Comparison of ENCODE assay signal across 8 cellular contexts in the genomic region with DNA sequence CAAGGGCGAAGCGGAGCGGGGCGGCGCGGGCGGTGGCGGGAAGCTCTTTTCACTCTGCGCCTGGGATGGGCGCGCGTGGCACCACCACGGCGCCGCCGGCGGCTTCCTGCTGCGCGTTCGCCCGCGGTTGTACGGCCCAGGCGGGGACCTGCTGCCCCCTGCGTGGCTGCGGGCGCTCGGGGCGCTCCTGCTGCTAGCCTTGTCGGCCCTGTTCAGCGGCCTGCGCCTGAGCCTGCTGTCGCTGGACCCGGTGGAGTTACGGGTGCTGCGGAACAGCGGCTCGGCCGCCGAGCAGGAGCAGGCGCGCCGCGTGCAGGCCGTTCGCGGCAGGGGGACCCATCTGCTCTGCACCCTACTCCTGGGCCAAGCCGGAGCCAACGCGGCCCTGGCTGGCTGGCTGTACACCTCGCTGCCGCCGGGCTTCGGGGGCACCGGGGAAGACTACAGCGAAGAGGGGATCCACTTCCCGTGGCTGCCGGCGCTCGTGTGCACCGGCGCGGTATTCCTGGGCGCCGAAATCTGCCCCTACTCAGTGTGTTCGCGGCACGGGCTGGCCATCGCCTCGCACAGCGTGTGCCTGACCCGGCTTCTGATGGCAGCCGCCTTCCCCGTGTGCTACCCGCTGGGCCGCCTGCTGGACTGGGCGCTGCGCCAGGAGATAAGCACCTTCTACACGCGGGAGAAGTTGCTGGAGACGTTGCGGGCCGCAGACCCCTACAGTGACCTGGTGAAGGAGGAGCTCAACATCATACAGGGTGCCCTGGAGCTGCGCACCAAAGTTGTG. TPM values are rescaled to one million over a fixed set of nuclear protein-coding genes. Genes with fewer than 3 reads are reported as not detected.
A peak's percentile ranks its signal among the peaks of the same experiment; 100 is the strongest.
DNase-seq lines count a peak whose midpoint lies in the region; ATAC-seq, FAIRE-seq and TF ChIP-seq lines count a peak whose summit lies in the region.

No MANE protein-coding gene starts in this region.

- H3K36me3 Mint-ChIP-seq in naive thymus-derived CD4-positive, alpha-beta T cell, result peaks cover 0 to 6% (median 2%) of the 10 kb centered on the region in 5 donors

- dilution Hi-C loops in endothelial cell of umbilical vein (cut with MboI; ENCODE audit: extremely low pct_ligation_motif_present, low sequenced_read_pairs), result no loop called here

- H3K27ac Mint-ChIP-seq in naive thymus-derived CD4-positive, alpha-beta T cell, result no peak overlapping the region

- peak overlapping the region; percentile 11 to 71 (median 56) for H3K4me3 Mint-ChIP-seq in naive thymus-derived CD4-positive, alpha-beta T cell

- H3K27me3 Mint-ChIP-seq in naive thymus-derived CD4-positive, alpha-beta T cell, result peaks cover 26 to 48% (median 45%) of the 10 kb centered on the region in 5 donors

- H3K4me3 ChIP-seq in HCT116 (replicated peaks in 1 of 2; ENCODE audit: low read depth in 1 of 2, low read length in 2 of 2) (no peak overlapping the region), SJSA1 (peak overlapping the region; percentile 29), endothelial cell of umbilical vein (replicated peaks in 1 of 3; ENCODE audit: insufficient read depth in 1 of 3, low read depth in 1 of 3, low read length in 3 of 3) (peak overlapping the region in 1 of 3 experiments; percentile 18)
- peak overlapping the region; percentile 41 for H3K4me3 ChIP-seq in naive thymus-derived CD4-positive, alpha-beta T cell (ENCODE audit: low read length)

- H3K4me1 Mint-ChIP-seq in naive thymus-derived CD4-positive, alpha-beta T cell, result peaks cover 0 to 26% (median 15%) of the 10 kb centered on the region in 7 donors

- H3K9me3 Mint-ChIP-seq in naive thymus-derived CD4-positive, alpha-beta T cell, result peaks cover 0 to 9% (median 0%) of the 10 kb centered on the region in 11 donors

- RAD21 ChIA-PET in HCT116 (lab: Charles Lee; ENCODE audit: low non-redundant PET in 1 of 2, low total read pairs in 2 of 2, uncharacterized antibody in 2 of 2, unreplicated experiment in 2 of 2), result no interaction called here

- H3K4me1 ChIP-seq in HCT116 (ENCODE audit: control insufficient read depth in 1 of 2, insufficient read depth in 2 of 2, low read length in 2 of 2), result no peaks in the 10 kb centered on the region; a peak in 1 of 4 replicates
- peaks cover 13% of the 10 kb centered on the region for H3K4me1 ChIP-seq in SJSA1 (replicated peaks)
- H3K4me1 ChIP-seq in endothelial cell of umbilical vein (ENCODE audit: control insufficient read depth, extremely low read depth, insufficient read depth, low read length), result no peaks in the 10 kb centered on the region
- H3K4me1 ChIP-seq in naive thymus-derived CD4-positive, alpha-beta T cell (ENCODE audit: control insufficient read depth in 2 of 2, insufficient read depth in 2 of 2, low read length in 2 of 2), result no peaks in the 10 kb centered on the region

- H3K27me3 ChIP-seq in HCT116 (ENCODE audit: insufficient read depth, low read length), result peaks cover 23% of the 10 kb centered on the region
- H3K27me3 ChIP-seq in SJSA1 (replicated peaks), result peaks cover 41% of the 10 kb centered on the region
- H3K27me3 ChIP-seq in endothelial cell of umbilical vein (ENCODE audit: control insufficient read depth in 2 of 2, insufficient read depth in 2 of 2, low read length in 2 of 2), result peaks cover 28 to 37% of the 10 kb centered on the region in 2 experiments
- peaks cover 0 to 6% of the 10 kb centered on the region in 2 donors for H3K27me3 ChIP-seq in naive thymus-derived CD4-positive, alpha-beta T cell (ENCODE audit: control insufficient read depth in 2 of 2, insufficient read depth in 2 of 2, low read length in 2 of 2)

- TF ChIP-seq CTCF in HCT116 (IDR thresholded peaks at IDR 0.05 in 2 of 3, conservative IDR thresholded peaks at IDR 0.05 in 1 of 3; ENCODE audit: borderline replicate concordance in 1 of 3, insufficient read depth in 1 of 3, low read depth in 2 of 3, low read length in 2 of 3) (no peak), endothelial cell of umbilical vein (IDR thresholded peaks at IDR 0.05; ENCODE audit: extremely low read depth in 1 of 2, insufficient read depth in 1 of 2, low read depth in 1 of 2, low read length in 2 of 2) (no peak)

- TF ChIP-seq RAD21 in HCT116 (IDR thresholded peaks at IDR 0.05; ENCODE audit: low read depth), result no peak

- H3K9me3 ChIP-seq in HCT116 (ENCODE audit: control insufficient read depth in 1 of 2, insufficient read depth in 1 of 2, low read depth in 1 of 2, low read length in 2 of 2) (no peaks in the 10 kb centered on the region), SJSA1 (replicated peaks) (no peaks in the 10 kb centered on the region; the same call in none of the 2 replicates), endothelial cell of umbilical vein (replicated peaks; ENCODE audit: control insufficient read depth, insufficient read depth, low read length) (no peaks in the 10 kb centered on the region)
- H3K9me3 ChIP-seq in naive thymus-derived CD4-positive, alpha-beta T cell (ENCODE audit: control insufficient read depth in 2 of 3, low read length in 3 of 3), result no peaks in the 10 kb centered on the region

- CTCF ChIA-PET in HCT116 (lab: Charles Lee) (no interaction called here), endothelial cell of umbilical vein (lab: Charles Lee) (no interaction called here)
- CTCF ChIA-PET in naive thymus-derived CD4-positive, alpha-beta T cell (lab: Charles Lee), result no interaction called here

- H3K4me2 ChIP-seq in HCT116 (ENCODE audit: low read length) (no peak overlapping the region), endothelial cell of umbilical vein (ENCODE audit: insufficient read depth, low read length) (no peak overlapping the region)

- peak; percentile 25; the same call in 1 of the 2 replicates for ATAC-seq in HCT116
- ATAC-seq in naive thymus-derived CD4-positive, alpha-beta T cell, result peak; percentile 14

- H3K79me2 ChIP-seq in HCT116 (ENCODE audit: insufficient read depth, low read length) (no peaks in the 10 kb centered on the region), endothelial cell of umbilical vein (ENCODE audit: control insufficient read depth, insufficient read depth, low read length) (no peaks in the 10 kb centered on the region)

- BruUV-seq in HCT116 (replicated peaks; lab: Mats Ljungman, UMichigan) (no TSS peak), endothelial cell of umbilical vein (replicated peaks; lab: Mats Ljungman, UMichigan) (no TSS peak)

- FAIRE-seq in GM12891 (lab: Jason Lieb, UNC), result no peak
- no peak for FAIRE-seq in endothelial cell of umbilical vein (lab: Jason Lieb, UNC)

- H3K36me3 ChIP-seq in HCT116 (ENCODE audit: control insufficient read depth in 1 of 2, insufficient read depth in 2 of 2, low read length in 2 of 2), result no peaks in the 10 kb centered on the region
- no peaks in the 10 kb centered on the region for H3K36me3 ChIP-seq in SJSA1
- no peaks in the 10 kb centered on the region for H3K36me3 ChIP-seq in endothelial cell of umbilical vein (ENCODE audit: control insufficient read depth in 2 of 2, extremely low read depth in 1 of 2, insufficient read depth in 2 of 2, low read length in 2 of 2)
- H3K36me3 ChIP-seq in naive thymus-derived CD4-positive, alpha-beta T cell (ENCODE audit: control insufficient read depth in 2 of 3, insufficient read depth in 3 of 3, low read length in 3 of 3), result no peaks in the 10 kb centered on the region

- no peak for TF ChIP-seq POLR2A in GM12891 (IDR thresholded peaks at IDR 0.05; ENCODE audit: low read depth, low read length)
- TF ChIP-seq POLR2A in HCT116 (IDR thresholded peaks at IDR 0.05; ENCODE audit: borderline replicate concordance, extremely low read depth, insufficient read depth, insufficient read length), result no peak
- TF ChIP-seq POLR2A in endothelial cell of umbilical vein (IDR thresholded peaks at IDR 0.05; ENCODE audit: low read depth, low read length), result no peak

- no peak overlapping the region for H3K27ac ChIP-seq in HCT116 (ENCODE audit: low read depth, low read length)
- no peak overlapping the region for H3K27ac ChIP-seq in SJSA1
- H3K27ac ChIP-seq in endothelial cell of umbilical vein (ENCODE audit: insufficient read depth, low read depth, low read length), result no peak overlapping the region
- no peak overlapping the region for H3K27ac ChIP-seq in naive thymus-derived CD4-positive, alpha-beta T cell (ENCODE audit: low read depth, low read length)

- no peaks in the 10 kb centered on the region for H3K9me1 ChIP-seq in endothelial cell of umbilical vein (replicated peaks; ENCODE audit: control insufficient read depth, extremely low read depth, insufficient read depth, low read length)

- H2AFZ ChIP-seq in HCT116 (ENCODE audit: low read depth, low read length, poor library complexity, severe bottlenecking), result no peak overlapping the region
- H2AFZ ChIP-seq in endothelial cell of umbilical vein (ENCODE audit: low read depth, low read length), result no peak overlapping the region

- H4K20me1 ChIP-seq in HCT116 (ENCODE audit: insufficient read depth) (no peaks in the 10 kb centered on the region), endothelial cell of umbilical vein (replicated peaks; ENCODE audit: control insufficient read depth, extremely low read depth, insufficient read depth, low read length) (no peaks in the 10 kb centered on the region)

- H3K9me2 ChIP-seq in HCT116 (ENCODE audit: insufficient read depth), result no peaks in the 10 kb centered on the region

- intact Hi-C loops in HCT116 (cut with micrococcal nuclease) (no loop called here), endothelial cell of umbilical vein (cut with micrococcal nuclease) (no loop called here)
- intact Hi-C loops in naive thymus-derived CD4-positive, alpha-beta T cell (cut with micrococcal nuclease), result no loop called here

- H3K9ac ChIP-seq in HCT116 (ENCODE audit: low read length) (no peak overlapping the region), endothelial cell of umbilical vein (replicated peaks; ENCODE audit: extremely low read depth, insufficient read depth, low read length) (no peak overlapping the region)

- peak; percentile 15 for DNase-seq in GM12891 (ENCODE audit: insufficient read length, low spot score)
- no peak for DNase-seq in HCT116 (ENCODE audit: low read depth, low spot score)
- peak in 1 of 2 experiments; percentile 6 for DNase-seq in SJSA1 (ENCODE audit: low read depth in 1 of 2, low spot score in 2 of 2)
- no peak for DNase-seq in endothelial cell of umbilical vein (ENCODE audit: low read depth, low spot score)
- DNase-seq in naive thymus-derived CD4-positive, alpha-beta T cell, result peak in 1 of 9 donors; percentile 0
- DNase-seq in NCI-H187 treated with DMSO at 0.1 percent for 48 hours (lab: John Stamatoyannopoulos, UW), result no peak
- no peak for DNase-seq in KG1 (lab: John Stamatoyannopoulos, UW)
- DNase-seq in RKO (ENCODE audit: low spot score), result no peak

- POLR2A ChIA-PET in HCT116 (lab: Charles Lee) (no interaction called here), endothelial cell of umbilical vein (lab: Charles Lee) (no interaction called here)
- POLR2A ChIA-PET in naive thymus-derived CD4-positive, alpha-beta T cell (lab: Charles Lee), result no interaction called here

RNA-seq across cellular contexts. Expression of a gene that starts 0.9 kb away (rescaled TPM):
- 0.04 TPM for polyA plus RNA-seq in GM12891 (2012; ENCODE audit: low read depth, missing spikeins)
- not detected for total RNA-seq in HCT116 (2021; ENCODE audit: unreplicated experiment)
- polyA plus RNA-seq in HCT116 (2012), result 0.02 and 0.03 TPM in 2 replicates
- total RNA-seq in SJSA1 (2014; rRNA removed; shearing (Covaris generic)), result not detected in 2 replicates
- total RNA-seq in endothelial cell of umbilical vein, result not detected in 2 replicates
- not detected in 2 replicates for polyA plus RNA-seq in endothelial cell of umbilical vein
- polyA plus RNA-seq in endothelial cell of umbilical vein (2011; cell fraction: cytosol; rRNA removed), result 0.01 TPM in 1 of 2 replicates, not detected in the other
- not detected in 2 replicates for polyA plus RNA-seq in endothelial cell of umbilical vein (2011; cell fraction: nucleus; rRNA removed)
- polyA plus RNA-seq in endothelial cell of umbilical vein (2012), result 0.04 TPM in 1 of 2 replicates, not detected in the other
- polyA minus RNA-seq in endothelial cell of umbilical vein, result 0.10 TPM in 1 of 2 replicates, not detected in the other
- not detected for polyA minus RNA-seq in endothelial cell of umbilical vein (2011; cell fraction: cytosol; rRNA and poly(A)+ RNA removed)
- not detected in 2 replicates for polyA minus RNA-seq in endothelial cell of umbilical vein (2011; cell fraction: nucleus; rRNA and poly(A)+ RNA removed)
- 1 to 10 TPM in 1 of 5 experiments, under 1 TPM in 4; 0.24 to 1.9 (median 0.57) TPM for total RNA-seq in naive thymus-derived CD4-positive, alpha-beta T cell
- under 1 TPM; 0.12 to 0.30 TPM for polyA plus RNA-seq in naive thymus-derived CD4-positive, alpha-beta T cell

Comparison
In these comparisons a context has a peak if more than half of its experiments do, and no peak if none do; other contexts are left out.
1. H3K4me3 ChIP-seq: peak in SJSA1 (single experiment) and naive thymus-derived CD4-positive, alpha-beta T cell (single experiment); none in HCT116 (0 of 2).